In the genomic region with DNA sequence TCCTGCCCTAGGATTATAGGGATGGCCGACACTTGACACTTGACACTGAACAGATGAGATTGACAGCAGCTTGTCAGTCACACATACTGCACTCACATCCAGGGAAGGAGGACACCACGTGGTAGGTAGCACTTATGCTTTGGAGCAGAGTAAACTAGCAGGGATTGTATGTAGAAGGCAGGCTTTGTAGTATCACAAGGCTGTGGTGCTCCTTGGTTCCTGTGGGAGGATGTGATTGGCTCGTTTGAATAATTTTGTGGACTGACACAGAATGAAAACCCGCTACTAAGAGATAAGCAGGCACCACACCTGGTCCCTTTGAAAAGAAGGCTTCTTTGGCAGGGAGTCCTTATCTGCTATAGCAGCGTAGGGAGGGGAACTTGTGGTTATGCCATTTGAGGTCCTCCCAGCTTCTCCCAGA, we compare ENCODE assay signal across 17 cellular contexts.
"Had no signal": no experiment of that assay in that cellular context is flagged by ENCODE, and none has a peak within 500 bp of the region (broad histone marks: within the 10 kb centered on the region; RNA-seq: fewer than 3 reads in every experiment).

No MANE protein-coding gene starts in this region.

- H3K4me2 ChIP-seq: smooth muscle cell had no signal

- H3K4me3 ChIP-seq: lung, smooth muscle cell, uterus had no signal

- H3K36me3 ChIP-seq: uterus had no signal

- H3K36me3 Mint-ChIP-seq: activated CD8-positive, alpha-beta memory T cell treated with anti-CD3 and anti-CD28 coated beads, Interleukin-2, amount 10 ng/mL, durations not matched to agents 7 days and 5 days; brain had no signal

- H3K4me1 ChIP-seq: uterus had no signal

- H3K27me3 ChIP-seq: uterus had no signal

- H3K9me3 ChIP-seq: uterus had no signal

- H3K4me3 Mint-ChIP-seq: activated CD8-positive, alpha-beta memory T cell treated with anti-CD3 and anti-CD28 coated beads, Interleukin-2, amount 10 ng/mL, durations not matched to agents 7 days and 5 days; activated naive CD8-positive, alpha-beta T cell; activated T-cell treated with anti-CD3 and anti-CD28 coated beads, Interleukin-2, amount 50 U/mL, for 4 hours; brain; dendritic cell treated with granulocyte-macrophage colony-stimulating factor and Interleukin-4, amounts not matched to agents 40 ng/mL and 50 ng/mL, for 4 days; immature natural killer cell; naive thymus-derived CD4-positive, alpha-beta T cell had no signal

- H3K4me1 Mint-ChIP-seq: activated CD8-positive, alpha-beta memory T cell treated with anti-CD3 and anti-CD28 coated beads, Interleukin-2, amount 10 ng/mL, durations not matched to agents 7 days and 5 days; brain; immature natural killer cell had no signal

- H3K27me3 Mint-ChIP-seq: dendritic cell treated with granulocyte-macrophage colony-stimulating factor and Interleukin-4, amounts not matched to agents 40 ng/mL and 50 ng/mL, for 4 days had no signal

- ATAC-seq: activated CD4-positive, CD25-positive, alpha-beta regulatory T cell treated with anti-CD3 and anti-CD28 coated beads, Interleukin-2, amount 50 U/mL, for 24 hours; activated CD8-positive, alpha-beta memory T cell treated with anti-CD3 and anti-CD28 coated beads, Interleukin-2, amount 10 ng/mL, durations not matched to agents 7 days and 5 days; activated T-cell treated with anti-CD3 and anti-CD28 coated beads, Interleukin-2, amount 50 U/mL, for 4 hours; left colon; naive thymus-derived CD4-positive, alpha-beta T cell; right cardiac atrium had no signal

- H3K27ac ChIP-seq: uterus had no signal

- DNase-seq: activated CD4-positive, alpha-beta T cell treated with anti-CD3 and anti-CD28 coated beads, Interleukin-2, amount 50 U/mL, for 48 hours; activated CD8-positive, alpha-beta memory T cell treated with anti-CD3 and anti-CD28 coated beads, Interleukin-2, amount 10 ng/mL, durations not matched to agents 7 days and 5 days; activated gamma-delta T cell; activated T-cell treated with anti-CD3 and anti-CD28 coated beads, Interleukin-2, amount 50 U/mL, for 4 hours; amygdala; glutamatergic neuron; immature natural killer cell; left colon; naive thymus-derived CD4-positive, alpha-beta T cell; right cardiac atrium; uterus had no signal

- H3K27ac Mint-ChIP-seq: activated CD8-positive, alpha-beta memory T cell treated with anti-CD3 and anti-CD28 coated beads, Interleukin-2, amount 10 ng/mL, durations not matched to agents 7 days and 5 days; activated naive CD8-positive, alpha-beta T cell; brain; dendritic cell treated with granulocyte-macrophage colony-stimulating factor and Interleukin-4, amounts not matched to agents 40 ng/mL and 50 ng/mL, for 4 days; immature natural killer cell; naive thymus-derived CD4-positive, alpha-beta T cell had no signal
